ENCODE assay signal across 9 cellular contexts in the genomic region with DNA sequence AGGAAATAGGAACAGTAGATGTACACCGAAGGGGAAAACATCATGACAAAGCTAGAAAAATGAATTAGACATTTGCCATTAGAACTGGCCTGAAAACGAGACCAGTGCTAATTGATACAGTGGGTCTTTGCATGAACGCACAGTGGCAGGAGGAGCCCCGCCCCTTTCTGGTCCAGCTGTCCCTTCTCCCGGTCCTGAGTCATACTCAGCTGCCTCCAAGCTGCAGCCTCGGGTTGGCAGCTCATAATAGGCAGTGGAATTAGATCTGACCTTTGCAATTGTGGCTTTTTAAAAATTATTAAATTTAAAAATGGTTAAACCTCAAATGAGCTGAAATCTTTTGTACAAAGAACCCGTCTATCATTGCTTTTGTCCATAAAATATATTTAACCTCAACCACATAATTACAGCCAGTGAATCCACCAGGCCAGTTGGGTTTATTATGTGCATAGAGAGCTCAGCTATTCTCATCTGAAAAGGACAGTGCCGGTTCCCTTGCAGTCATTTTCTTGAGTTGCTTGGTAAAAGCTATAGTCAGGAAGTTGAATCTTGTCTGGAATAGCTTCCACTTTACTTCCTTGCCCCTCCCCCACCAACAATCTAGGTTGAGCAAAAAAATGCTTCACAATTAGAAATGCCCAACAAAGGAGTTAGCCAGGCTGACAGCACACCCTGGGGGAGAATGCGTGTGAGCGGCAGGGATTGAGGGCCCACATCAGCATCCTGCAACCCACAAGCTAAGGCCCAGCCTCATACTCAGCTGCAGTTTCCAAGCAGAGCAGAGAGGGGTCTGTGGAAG.
DNase-seq lines count a peak whose midpoint lies in the region; ATAC-seq, FAIRE-seq and TF ChIP-seq lines count a peak whose summit lies in the region.
"Had no signal": no experiment of that assay in that cellular context is flagged by ENCODE, and none has a peak within 500 bp of the region (broad histone marks: within the 10 kb centered on the region; RNA-seq: fewer than 3 reads in every experiment).

No MANE protein-coding gene starts in this region.

- ATAC-seq in HG02970 (IDR thresholded peaks at IDR 0.05; ENCODE audit: low FRiP score, unreplicated experiment), result no peak

- no peak for FAIRE-seq in HTR-8/SVneo (lab: Jason Lieb, UNC)
- no peak for FAIRE-seq in GM12892 (lab: Jason Lieb, UNC)

- DNase-seq in ACHN (peak; percentile 50), HTR-8/SVneo (ENCODE audit: insufficient read length, low spot score) (peak; percentile 17), amygdala (lab: John Stamatoyannopoulos, UW) (peak in 52 of 56 donors; percentile 8 to 91 (median 62)), islet precursor cell (peak; percentile 61), GM12892 (ENCODE audit: insufficient read length) (no peak), NCI-H226 (no peak), HUDEP-2 (lab: John Stamatoyannopoulos, UW; ENCODE audit: unreplicated experiment in 76 of 76) (no peak)
- DNase-seq: Karpas-422 had no signal

- in situ Hi-C loops in ACHN (cut with HindIII; ENCODE audit: low pct_ligation_motif_present, low pct_unique_long_range_greater_than_20kb, low sequenced_read_pairs), result no loop called here

- TF ChIP-seq POLR2A in GM12892 (IDR thresholded peaks at IDR 0.05; ENCODE audit: low read depth, low read length), result no peak

Comparison
In these comparisons a context has a peak if more than half of its experiments do, and no peak if none do; other contexts are left out.
1. DNase-seq: peak in ACHN (single experiment), HTR-8/SVneo (single experiment), amygdala (52 of 56) and islet precursor cell (single experiment); none in GM12892 (single experiment), NCI-H226 (single experiment) and HUDEP-2 (0 of 76).